In genomic region chr3:36444909-36445308, GRCh38 we compare ENCODE assay signal across 16 cellular contexts.
DNase-seq lines count a peak whose midpoint lies in the region; ATAC-seq and TF ChIP-seq lines count a peak whose summit lies in the region.
"Had no signal": no experiment of that assay in that cellular context is flagged by ENCODE, and none has a peak within 500 bp of the region (broad histone marks: within the 10 kb centered on the region; RNA-seq: fewer than 3 reads in every experiment).

No MANE protein-coding gene starts in this region.

- POLR2A ChIA-PET in CD8-positive, alpha-beta memory T cell (lab: Charles Lee), result no interaction called here

- peak overlapping the region in 3 of 8 donors; percentile 31 to 68 (median 47) for H3K27ac Mint-ChIP-seq in CD8-positive, alpha-beta memory T cell
- H3K27ac Mint-ChIP-seq: activated CD4-positive, alpha-beta T cell treated with anti-CD3 and anti-CD28 coated beads, Interleukin-2, amount 10 ng/mL, durations not matched to agents 7 days and 5 days; activated naive CD8-positive, alpha-beta T cell treated with anti-CD3 and anti-CD28 coated beads, Interleukin-2, amount 10 ng/mL, durations not matched to agents 7 days and 5 days; neural progenitor cell had no signal

- no peak overlapping the region for H3K18ac ChIP-seq in mesendoderm (ENCODE audit: low read length)

- H3K9me3 Mint-ChIP-seq in CD8-positive, alpha-beta memory T cell, result peaks cover 0 to 5% (median 0%) of the 10 kb centered on the region in 5 donors
- H3K9me3 Mint-ChIP-seq: activated CD4-positive, alpha-beta T cell treated with anti-CD3 and anti-CD28 coated beads, Interleukin-2, amount 10 ng/mL, durations not matched to agents 7 days and 5 days; activated naive CD8-positive, alpha-beta T cell treated with anti-CD3 and anti-CD28 coated beads, Interleukin-2, amount 10 ng/mL, durations not matched to agents 7 days and 5 days; H9; neural progenitor cell had no signal

- no peak overlapping the region for H3K56ac ChIP-seq in mesendoderm (ENCODE audit: low read length)

- H4K8ac ChIP-seq in mesendoderm (ENCODE audit: low read depth, low read length), result no peak overlapping the region

- ATAC-seq in GM19023 (IDR thresholded peaks at IDR 0.05; ENCODE audit: unreplicated experiment) (no peak), HG03175 (IDR thresholded peaks at IDR 0.05; ENCODE audit: unreplicated experiment) (no peak)

- H2BK5ac ChIP-seq in mesendoderm (ENCODE audit: low read length), result no peak overlapping the region

- peaks cover 0 to 4% of the 10 kb centered on the region in 2 donors for H3K27me3 Mint-ChIP-seq in CD8-positive, alpha-beta memory T cell
- H3K27me3 Mint-ChIP-seq: activated CD4-positive, alpha-beta T cell treated with anti-CD3 and anti-CD28 coated beads, Interleukin-2, amount 10 ng/mL, durations not matched to agents 7 days and 5 days; activated naive CD8-positive, alpha-beta T cell treated with anti-CD3 and anti-CD28 coated beads, Interleukin-2, amount 10 ng/mL, durations not matched to agents 7 days and 5 days; central memory CD8-positive, alpha-beta T cell had no signal

- H3K27me3 ChIP-seq in mammary epithelial cell (ENCODE audit: insufficient read depth, low read length) (no peaks in the 10 kb centered on the region), mesendoderm (ENCODE audit: insufficient read depth, low read length, poor library complexity) (no peaks in the 10 kb centered on the region)
- no peaks in the 10 kb centered on the region for H3K27me3 ChIP-seq in CD8-positive, alpha-beta memory T cell (ENCODE audit: insufficient read depth, low read length, poor library complexity, severe bottlenecking)
- H3K27me3 ChIP-seq: BLaER1 treated with 17β-estradiol and CSF1 and Interleukin-3, amounts not matched to agents 10 nM and 100 nM; neural progenitor cell had no signal

- H3K9me3 ChIP-seq in mammary epithelial cell (replicated peaks; ENCODE audit: insufficient read depth, low read length), result no peaks in the 10 kb centered on the region
- H3K9me3 ChIP-seq in CD8-positive, alpha-beta memory T cell (ENCODE audit: low read length), result no peaks in the 10 kb centered on the region

- H4K5ac ChIP-seq in mesendoderm (ENCODE audit: low read length), result no peak overlapping the region

- H3K27ac ChIP-seq in mammary epithelial cell (ENCODE audit: insufficient read depth, low read depth, low read length) (peak overlapping the region; percentile 24), mesendoderm (ENCODE audit: low read depth, low read length) (no peak overlapping the region)
- no peak overlapping the region for H3K27ac ChIP-seq in CD8-positive, alpha-beta memory T cell (ENCODE audit: low read depth, low read length)
- H3K27ac ChIP-seq: BLaER1 treated with 17β-estradiol and CSF1 and Interleukin-3, amounts not matched to agents 10 nM and 100 nM; neural progenitor cell had no signal

- dilution Hi-C loops in mammary epithelial cell (cut with HindIII; ENCODE audit: low sequenced_read_pairs), result no loop called here

- no peaks in the 10 kb centered on the region for H3K79me1 ChIP-seq in mesendoderm (ENCODE audit: low read length)

- H3K36me3 Mint-ChIP-seq in CD8-positive, alpha-beta memory T cell, result no peaks in the 10 kb centered on the region
- H3K36me3 Mint-ChIP-seq: activated naive CD8-positive, alpha-beta T cell treated with anti-CD3 and anti-CD28 coated beads, Interleukin-2, amount 10 ng/mL, durations not matched to agents 7 days and 5 days; neural progenitor cell had no signal

- H4K20me1 ChIP-seq in mammary epithelial cell (ENCODE audit: insufficient read depth, low read length), result no peaks in the 10 kb centered on the region
- H4K20me1 ChIP-seq: BLaER1 treated with 17β-estradiol and CSF1 and Interleukin-3, amounts not matched to agents 10 nM and 100 nM had no signal

- CTCF ChIA-PET in mammary epithelial cell (lab: Charles Lee; ENCODE audit: low non-redundant PET), result no interaction called here
- CTCF ChIA-PET in CD8-positive, alpha-beta memory T cell (lab: Charles Lee), result no interaction called here

- 80% methylated on average over 1 of the region's 1 CpG for WGBS in mammary epithelial cell (ENCODE audit: low coverage, missing lambda C conversion rate)
- WGBS in mesendoderm (ENCODE audit: extremely low coverage, insufficient coverage, low lambda C conversion rate), result no CpG with 5 or more reads among the region's 1 CpG

- no peak overlapping the region for H3K4me3 ChIP-seq in mammary epithelial cell (replicated peaks in 1 of 3; ENCODE audit: insufficient read depth in 1 of 3, low read depth in 2 of 3, low read length in 3 of 3)
- no peak overlapping the region for H3K4me3 ChIP-seq in mesendoderm (ENCODE audit: low read length)
- H3K4me3 ChIP-seq in CD8-positive, alpha-beta memory T cell (ENCODE audit: low read length), result no peak overlapping the region
- H3K4me3 ChIP-seq: BLaER1 treated with 17β-estradiol and CSF1 and Interleukin-3, amounts not matched to agents 10 nM and 100 nM; neural progenitor cell had no signal

- H2AK5ac ChIP-seq in mesendoderm (ENCODE audit: low read length), result no peak overlapping the region

- H2BK15ac ChIP-seq in mesendoderm (replicated peaks; ENCODE audit: low read depth), result no peak overlapping the region

- intact Hi-C loops in mammary epithelial cell (cut with micrococcal nuclease), result no loop called here

- no peak overlapping the region for H2AFZ ChIP-seq in mammary epithelial cell (ENCODE audit: low read depth, low read length)
- H2AFZ ChIP-seq: neural progenitor cell had no signal

- H3K36me3 ChIP-seq in mammary epithelial cell (ENCODE audit: insufficient read depth, low read length) (no peaks in the 10 kb centered on the region), mesendoderm (ENCODE audit: control insufficient read depth, insufficient read depth, low read length) (no peaks in the 10 kb centered on the region)
- no peaks in the 10 kb centered on the region for H3K36me3 ChIP-seq in CD8-positive, alpha-beta memory T cell (ENCODE audit: insufficient read depth, low read length)
- H3K36me3 ChIP-seq: neural progenitor cell had no signal

- no peak overlapping the region for H3K4me2 ChIP-seq in mammary epithelial cell (ENCODE audit: insufficient read depth, low read depth, low read length)
- H3K4me2 ChIP-seq in mesendoderm (ENCODE audit: low read length), result no peak overlapping the region
- H3K4me2 ChIP-seq: BLaER1 treated with 17β-estradiol and CSF1 and Interleukin-3, amounts not matched to agents 10 nM and 100 nM; neural progenitor cell had no signal

- DNase-seq in EH (ENCODE audit: low read depth) (peak; percentile 76), M059J (ENCODE audit: low read depth) (peak; percentile 57), mammary epithelial cell (peak; percentile 58), mesendoderm (peak; percentile 31)
- DNase-seq in CD8-positive, alpha-beta memory T cell, result no peak
- DNase-seq: activated CD4-positive, alpha-beta T cell treated with anti-CD3 and anti-CD28 coated beads, Interleukin-2, amount 10 ng/mL, durations not matched to agents 7 days and 5 days; activated naive CD8-positive, alpha-beta T cell treated with anti-CD3 and anti-CD28 coated beads, Interleukin-2, amount 10 ng/mL, durations not matched to agents 7 days and 5 days; activated T-cell treated with anti-CD3 and anti-CD28 coated beads, Interleukin-2, amount 50 U/mL, for 1 hour; glutamatergic neuron; H9; T1000 had no signal

- BruUV-seq in mammary epithelial cell (replicated peaks; lab: Mats Ljungman, UMichigan), result no TSS peak

- peak overlapping the region in 1 of 7 donors; percentile 54 for H3K4me3 Mint-ChIP-seq in CD8-positive, alpha-beta memory T cell
- H3K4me3 Mint-ChIP-seq: activated CD4-positive, alpha-beta T cell treated with anti-CD3 and anti-CD28 coated beads, Interleukin-2, amount 10 ng/mL, durations not matched to agents 7 days and 5 days; activated naive CD8-positive, alpha-beta T cell treated with anti-CD3 and anti-CD28 coated beads, Interleukin-2, amount 10 ng/mL, durations not matched to agents 7 days and 5 days; central memory CD8-positive, alpha-beta T cell; H9; neural progenitor cell had no signal

- in situ Hi-C loops in mammary epithelial cell (cut with MboI; ENCODE audit: low sequenced_read_pairs in 2 of 2), result no loop called here

- H2BK120ac ChIP-seq in mesendoderm (ENCODE audit: low read depth, low read length), result no peak overlapping the region

- no peak for TF ChIP-seq CTCF in mammary epithelial cell (conservative IDR thresholded peaks at IDR 0.05 in 1 of 2, IDR thresholded peaks at IDR 0.05 in 1 of 2; ENCODE audit: extremely low read depth in 1 of 2, insufficient read depth in 1 of 2, low read depth in 1 of 2, low read length in 2 of 2)

- H3K4ac ChIP-seq in mesendoderm (ENCODE audit: low read depth, low read length), result no peak overlapping the region

- H3K79me2 ChIP-seq in mammary epithelial cell (ENCODE audit: insufficient read depth, low read length) (peaks cover 3% of the 10 kb centered on the region), mesendoderm (ENCODE audit: control insufficient read depth, insufficient read depth, low read length) (no peaks in the 10 kb centered on the region)

- H3K4me1 ChIP-seq in mammary epithelial cell (ENCODE audit: insufficient read depth, low read length), result peaks cover 11% of the 10 kb centered on the region
- H3K4me1 ChIP-seq in mesendoderm (ENCODE audit: control insufficient read depth, low read depth, low read length), result peaks cover 2% of the 10 kb centered on the region
- no peaks in the 10 kb centered on the region for H3K4me1 ChIP-seq in CD8-positive, alpha-beta memory T cell (ENCODE audit: insufficient read depth, low read length)
- H3K4me1 ChIP-seq: neural progenitor cell had no signal

- H3K4me1 Mint-ChIP-seq in CD8-positive, alpha-beta memory T cell, result peaks cover 0 to 8% (median 0%) of the 10 kb centered on the region in 3 donors
- H3K4me1 Mint-ChIP-seq: activated CD4-positive, alpha-beta T cell treated with anti-CD3 and anti-CD28 coated beads, Interleukin-2, amount 10 ng/mL, durations not matched to agents 7 days and 5 days; activated naive CD8-positive, alpha-beta T cell treated with anti-CD3 and anti-CD28 coated beads, Interleukin-2, amount 10 ng/mL, durations not matched to agents 7 days and 5 days; central memory CD8-positive, alpha-beta T cell; neural progenitor cell had no signal

- H3K23ac ChIP-seq in mesendoderm (ENCODE audit: low read length), result no peak overlapping the region

- H3K9ac ChIP-seq in mammary epithelial cell (ENCODE audit: insufficient read depth, low read length) (no peak overlapping the region), mesendoderm (ENCODE audit: low read length) (no peak overlapping the region)
- H3K9ac ChIP-seq: BLaER1 treated with 17β-estradiol and CSF1 and Interleukin-3, amounts not matched to agents 10 nM and 100 nM; neural progenitor cell had no signal

Comparison
In these comparisons a context has a peak if more than half of its experiments do, and no peak if none do; other contexts are left out.
1. DNase-seq: peak in EH (single experiment), M059J (single experiment), mammary epithelial cell (single experiment) and mesendoderm (single experiment); none in CD8-positive, alpha-beta memory T cell (0 of 5).